ENCODE assay signal across 8 cellular contexts in genomic region chr1:54287176-54287650, GRCh38.
A peak's percentile ranks its signal among the peaks of the same experiment; 100 is the strongest.
DNase-seq lines count a peak whose midpoint lies in the region; ATAC-seq and TF ChIP-seq lines count a peak whose summit lies in the region.

No MANE protein-coding gene starts in this region.

- peaks cover 100% of the 10 kb centered on the region for H4K20me1 ChIP-seq in neural progenitor cell (ENCODE audit: low read depth)

- peaks cover 80% of the 10 kb centered on the region for H3K4me1 Mint-ChIP-seq in neural progenitor cell
- peaks cover 95% of the 10 kb centered on the region for H3K4me1 Mint-ChIP-seq in stimulated activated naive CD8-positive, alpha-beta T cell treated with anti-CD3 and anti-CD28 coated beads, Interleukin-15, amount 100 ng/mL, for 72 hours

- no peaks in the 10 kb centered on the region for H3F3A ChIP-seq in neural progenitor cell (ENCODE audit: low read depth)

- peaks cover 97% of the 10 kb centered on the region for H3K79me2 ChIP-seq in neural progenitor cell (ENCODE audit: low read depth)

- no peak overlapping the region for H3K4me3 ChIP-seq in neural progenitor cell

- TF ChIP-seq POLR2A in erythroblast (IDR thresholded peaks at IDR 0.05; ENCODE audit: low read length) = no peak

- no peaks in the 10 kb centered on the region for H3K27me3 ChIP-seq in neural progenitor cell

- ATAC-seq in GM18868 (IDR thresholded peaks at IDR 0.05; ENCODE audit: unreplicated experiment) = peak; percentile 85
- peak; percentile 93 for ATAC-seq in stimulated activated naive CD8-positive, alpha-beta T cell treated with anti-CD3 and anti-CD28 coated beads, Interleukin-15, amount 100 ng/mL, for 72 hours
- ATAC-seq in HG03469 (IDR thresholded peaks at IDR 0.05; ENCODE audit: unreplicated experiment) = no peak

- H3K36me3 ChIP-seq in neural progenitor cell = no peaks in the 10 kb centered on the region

- H3K27ac Mint-ChIP-seq in neural progenitor cell = peak overlapping the region; percentile 40
- peak overlapping the region; percentile 96 to 97 for H3K27ac Mint-ChIP-seq in stimulated activated naive CD8-positive, alpha-beta T cell treated with anti-CD3 and anti-CD28 coated beads, Interleukin-15, amount 100 ng/mL, for 72 hours

- H3K9me3 Mint-ChIP-seq in neural progenitor cell = no peaks in the 10 kb centered on the region
- no peaks in the 10 kb centered on the region for H3K9me3 Mint-ChIP-seq in stimulated activated naive CD8-positive, alpha-beta T cell treated with anti-CD3 and anti-CD28 coated beads, Interleukin-15, amount 100 ng/mL, for 72 hours

- H3K9ac ChIP-seq in neural progenitor cell = no peak overlapping the region

- DNase-seq in NCI-H2107 treated with DMSO at 0.1 percent for 48 hours (lab: John Stamatoyannopoulos, UW; ENCODE audit: unreplicated experiment) (peak; percentile 41), erythroblast (lab: John Stamatoyannopoulos, UW) (peak; percentile 47), neural progenitor cell (ENCODE audit: low spot score) (no peak), NAMALWA (ENCODE audit: low spot score) (no peak)
- peak; percentile 15 for DNase-seq in activated CD8-positive, alpha-beta memory T cell treated with anti-CD3 and anti-CD28 coated beads, Interleukin-2, amount 50 U/mL, for 24 hours (ENCODE audit: extremely low read depth)
- peak; percentile 83 to 92 for DNase-seq in stimulated activated naive CD8-positive, alpha-beta T cell treated with anti-CD3 and anti-CD28 coated beads, Interleukin-15, amount 100 ng/mL, for 72 hours

- no peak overlapping the region for H2AFZ ChIP-seq in neural progenitor cell (replicated peaks)

- TF ChIP-seq CTCF in neural progenitor cell (IDR thresholded peaks at IDR 0.05) = no peak

- H3K27ac ChIP-seq in neural progenitor cell = no peak overlapping the region

- no peak overlapping the region for H3K4me3 Mint-ChIP-seq in neural progenitor cell
- H3K4me3 Mint-ChIP-seq in stimulated activated naive CD8-positive, alpha-beta T cell treated with anti-CD3 and anti-CD28 coated beads, Interleukin-15, amount 100 ng/mL, for 72 hours = peak overlapping the region; percentile 61 to 82

- no peak overlapping the region for H3K4me2 ChIP-seq in neural progenitor cell

- peaks cover 4% of the 10 kb centered on the region for H3K27me3 Mint-ChIP-seq in neural progenitor cell (ENCODE audit: insufficient read depth, low read depth)
- H3K27me3 Mint-ChIP-seq in stimulated activated naive CD8-positive, alpha-beta T cell treated with anti-CD3 and anti-CD28 coated beads, Interleukin-15, amount 100 ng/mL, for 72 hours = no peaks in the 10 kb centered on the region

- peaks cover 7% of the 10 kb centered on the region for H3K36me3 Mint-ChIP-seq in neural progenitor cell

- peaks cover 42% of the 10 kb centered on the region for H3K4me1 ChIP-seq in neural progenitor cell

- no peaks in the 10 kb centered on the region for H3K9me3 ChIP-seq in neural progenitor cell (ENCODE audit: low read depth)

Comparison
In these comparisons a context has a peak if more than half of its experiments do, and no peak if none do; other contexts are left out.
1. DNase-seq: peak in NCI-H2107 treated with DMSO at 0.1 percent for 48 hours (single experiment), activated CD8-positive, alpha-beta memory T cell treated with anti-CD3 and anti-CD28 coated beads, Interleukin-2, amount 50 U/mL, for 24 hours (single experiment), erythroblast (2 of 2) and stimulated activated naive CD8-positive, alpha-beta T cell treated with anti-CD3 and anti-CD28 coated beads, Interleukin-15, amount 100 ng/mL, for 72 hours (2 of 2); none in neural progenitor cell (single experiment) and NAMALWA (single experiment).